18 cellular contexts compared by ENCODE assay signal in genomic region chr2:21820271-21820670, GRCh38.
DNase-seq lines count a peak whose midpoint lies in the region; ATAC-seq, FAIRE-seq and TF ChIP-seq lines count a peak whose summit lies in the region.
"Had no signal": no experiment of that assay in that cellular context is flagged by ENCODE, and none has a peak within 500 bp of the region (broad histone marks: within the 10 kb centered on the region; RNA-seq: fewer than 3 reads in every experiment).

No MANE protein-coding gene starts in this region.

- H2AK5ac ChIP-seq in mesenchymal stem cell (ENCODE audit: low read length, severe bottlenecking) = no peak overlapping the region

- H3K27me3 Mint-ChIP-seq in WTC11 (ENCODE audit: low read depth) = no peaks in the 10 kb centered on the region

- no peak overlapping the region for H3K9ac ChIP-seq in mesenchymal stem cell (ENCODE audit: low read length)

- ATAC-seq in WTC11 (no peak), HG03460 (IDR thresholded peaks at IDR 0.05; ENCODE audit: unreplicated experiment) (no peak)

- H2BK15ac ChIP-seq in mesenchymal stem cell (ENCODE audit: low read depth, poor library complexity, severe bottlenecking) = no peak overlapping the region

- CTCF ChIA-PET in WTC11 (lab: Charles Lee) = no interaction called here

- H3K18ac ChIP-seq in mesenchymal stem cell (ENCODE audit: low read depth in 1 of 2, low read length in 2 of 2) = no peak overlapping the region

- no peak overlapping the region for H3K14ac ChIP-seq in mesenchymal stem cell (ENCODE audit: low read length in 2 of 2)

- no peak for TF ChIP-seq CTCF in WTC11 (IDR thresholded peaks at IDR 0.05)

- H2AFZ ChIP-seq in mesenchymal stem cell (ENCODE audit: low read depth, low read length) = no peak overlapping the region

- no peak overlapping the region for H3K27ac ChIP-seq in mesenchymal stem cell (ENCODE audit: low read length, poor library complexity, severe bottlenecking)
- H3K27ac ChIP-seq: SJSA1 had no signal

- H3K4me1 Mint-ChIP-seq in WTC11 = peaks cover 33% of the 10 kb centered on the region
- H3K4me1 Mint-ChIP-seq: CD14-positive monocyte had no signal

- no peak overlapping the region for H2BK5ac ChIP-seq in mesenchymal stem cell (ENCODE audit: low read depth, low read length, poor library complexity, severe bottlenecking)

- H4K91ac ChIP-seq in mesenchymal stem cell (ENCODE audit: low read length) = no peak overlapping the region

- H3K27me3 ChIP-seq in mesenchymal stem cell (ENCODE audit: control insufficient read depth in 1 of 2, insufficient read depth in 1 of 2, low read length in 2 of 2) = no peaks in the 10 kb centered on the region
- H3K27me3 ChIP-seq: SJSA1 had no signal

- 0 out of 2 replicates have a peak overlapping the region, but pooled peaks have one; percentile 27 for H3K27ac Mint-ChIP-seq in WTC11
- H3K27ac Mint-ChIP-seq: CD14-positive monocyte, H9 had no signal

- DNase-seq in NCI-H82 (lab: John Stamatoyannopoulos, UW) (peak; percentile 23), NCI-H82 treated with DMSO at 0.1 percent for 48 hours (lab: John Stamatoyannopoulos, UW; ENCODE audit: unreplicated experiment) (no peak), EL (peak; percentile 58), WTC11 (ENCODE audit: low spot score) (no peak), mesenchymal stem cell (peak; percentile 15), urothelium cell line (ENCODE audit: low spot score) (no peak)
- DNase-seq in activated CD8-positive, alpha-beta memory T cell treated with anti-CD3 and anti-CD28 coated beads, Interleukin-2, amount 50 U/mL, for 48 hours = no peak
- DNase-seq: DMS153, H9, Karpas-422, MM.1S, NCI-H1092 treated with DMSO at 0.1 percent for 48 hours, NCI-H226, NCI-H69, RPMI8226 had no signal

- no peak overlapping the region for H2BK120ac ChIP-seq in mesenchymal stem cell (ENCODE audit: low read depth, low read length)

- no peak overlapping the region for H2BK12ac ChIP-seq in mesenchymal stem cell (ENCODE audit: low read length in 2 of 2)

- FAIRE-seq in urothelium cell line (lab: Jason Lieb, UNC) = no peak

- H3K36me3 ChIP-seq in mesenchymal stem cell (ENCODE audit: control insufficient read depth in 1 of 2, insufficient read depth in 2 of 2, low read depth in 1 of 2, low read length in 2 of 2) = no peaks in the 10 kb centered on the region
- H3K36me3 ChIP-seq: SJSA1 had no signal

- H3K36me3 Mint-ChIP-seq in WTC11 = no peaks in the 10 kb centered on the region
- H3K36me3 Mint-ChIP-seq: CD14-positive monocyte had no signal

- no peaks in the 10 kb centered on the region for H3K9me3 ChIP-seq in mesenchymal stem cell (ENCODE audit: control insufficient read depth, low read length)
- H3K9me3 ChIP-seq: SJSA1 had no signal

- 50% methylated on average over 1 of the region's 1 CpG for WGBS in mesenchymal stem cell

- no peaks in the 10 kb centered on the region for H3K4me1 ChIP-seq in mesenchymal stem cell (ENCODE audit: control insufficient read depth, insufficient read depth, low read depth, low read length)

- H4K8ac ChIP-seq in mesenchymal stem cell (ENCODE audit: low read length) = no peak overlapping the region

- H3K23ac ChIP-seq in mesenchymal stem cell (ENCODE audit: low read length in 2 of 2) = no peak overlapping the region

- peaks cover 4% of the 10 kb centered on the region for H3K9me3 Mint-ChIP-seq in WTC11
- H3K9me3 Mint-ChIP-seq: H9 had no signal

- H3K4me3 ChIP-seq in mesenchymal stem cell (ENCODE audit: insufficient read depth in 1 of 2, low read depth in 1 of 2, low read length in 2 of 2) = no peak overlapping the region
- H3K4me3 ChIP-seq: SJSA1 had no signal

- H3K4ac ChIP-seq in mesenchymal stem cell (ENCODE audit: low read depth in 1 of 2, low read length in 2 of 2) = no peak overlapping the region

- H3K4me2 ChIP-seq in mesenchymal stem cell (ENCODE audit: low read length, poor library complexity, severe bottlenecking) = no peak overlapping the region

- H3K4me3 Mint-ChIP-seq in WTC11 = no peak overlapping the region
- H3K4me3 Mint-ChIP-seq: CD14-positive monocyte, H9 had no signal

- POLR2A ChIA-PET in WTC11 (lab: Charles Lee) = no interaction called here

- H3K79me1 ChIP-seq in mesenchymal stem cell (replicated peaks; ENCODE audit: low read length, poor library complexity, severe bottlenecking) = no peaks in the 10 kb centered on the region

TF ChIP-seq in WTC11, 78 proteins besides CTCF, POLR2A, EP300 and RAD21:
- TF ChIP-seq ZNF317 (CRISPR knock-in tag; IDR thresholded peaks at IDR 0.05; ENCODE audit: borderline replicate concordance, low read depth) (no peak), ARID4B (CRISPR knock-in tag; IDR thresholded peaks at IDR 0.05; ENCODE audit: borderline replicate concordance) (no peak)

Comparison
In these comparisons a context has a peak if more than half of its experiments do, and no peak if none do; other contexts are left out.
1. DNase-seq: peak in NCI-H82 (single experiment), EL (single experiment) and mesenchymal stem cell (single experiment); none in NCI-H82 treated with DMSO at 0.1 percent for 48 hours (single experiment), WTC11 (single experiment), activated CD8-positive, alpha-beta memory T cell treated with anti-CD3 and anti-CD28 coated beads, Interleukin-2, amount 50 U/mL, for 48 hours (single experiment) and urothelium cell line (single experiment).